7 cellular contexts compared by ENCODE assay signal in genomic region chr1:2659806-2660205, GRCh38. TPM values are rescaled to one million over a fixed set of nuclear protein-coding genes. Genes with fewer than 3 reads are reported as not detected.
DNase-seq lines count a peak whose midpoint lies in the region; ATAC-seq and TF ChIP-seq lines count a peak whose summit lies in the region.
"Not testable (repeated sequence)": the region's sequence is repeated elsewhere in the genome, so short reads cannot be mapped to it uniquely, and the experiment has no call there.

No MANE protein-coding gene starts in this region.

- DNase-seq in activated CD4-positive, alpha-beta T cell treated with anti-CD3 and anti-CD28 coated beads for 48 hours: peak; percentile 1
- peak; percentile 14 for DNase-seq in activated T-cell treated with anti-CD3 and anti-CD28 coated beads, Interleukin-2, amount 50 U/mL, for 24 hours
- DNase-seq in chondrocyte (ENCODE audit: low spot score) (peak; percentile 100), left ventricle myocardium superior (peak; percentile 45), mesenteric fat pad (ENCODE audit: low spot score) (peak; percentile 97), sciatic nerve (ENCODE audit: low spot score) (peak; percentile 62), upper lobe of right lung (peak; percentile 79)

- H3K4me3 Mint-ChIP-seq in activated T-cell treated with anti-CD3 and anti-CD28 coated beads, Interleukin-2, amount 50 U/mL, for 24 hours; chondrocyte (ENCODE audit: unreplicated experiment): not testable (repeated sequence)

- not testable (repeated sequence) for H3K27ac ChIP-seq in upper lobe of right lung

- not testable (repeated sequence) for ATAC-seq in left ventricle myocardium superior, sciatic nerve, upper lobe of right lung

- H3K4me1 ChIP-seq in upper lobe of right lung: not testable (repeated sequence)

- not testable (repeated sequence) for TF ChIP-seq CTCF in chondrocyte (IDR thresholded peaks at IDR 0.05); upper lobe of right lung (IDR thresholded peaks at IDR 0.05)

- H3K27me3 Mint-ChIP-seq in activated T-cell treated with anti-CD3 and anti-CD28 coated beads, Interleukin-2, amount 50 U/mL, for 24 hours: peaks cover 11% of the 10 kb centered on the region
- H3K27me3 Mint-ChIP-seq in chondrocyte (ENCODE audit: low read depth): not testable (repeated sequence)

- not testable (repeated sequence) for H3K9me3 Mint-ChIP-seq in activated T-cell treated with anti-CD3 and anti-CD28 coated beads, Interleukin-2, amount 50 U/mL, for 24 hours; chondrocyte (ENCODE audit: low read depth)

- H3K36me3 Mint-ChIP-seq in activated T-cell treated with anti-CD3 and anti-CD28 coated beads, Interleukin-2, amount 50 U/mL, for 24 hours (ENCODE audit: low read depth); chondrocyte (ENCODE audit: low read depth): not testable (repeated sequence)

- H3K4me3 ChIP-seq in upper lobe of right lung: not testable (repeated sequence)

- H3K27ac Mint-ChIP-seq in activated T-cell treated with anti-CD3 and anti-CD28 coated beads, Interleukin-2, amount 50 U/mL, for 24 hours; chondrocyte (ENCODE audit: unreplicated experiment): not testable (repeated sequence)

- H3K4me1 Mint-ChIP-seq in activated T-cell treated with anti-CD3 and anti-CD28 coated beads, Interleukin-2, amount 50 U/mL, for 24 hours (ENCODE audit: low read depth); chondrocyte (ENCODE audit: low read depth): not testable (repeated sequence)

- not testable (repeated sequence) for H3K9me3 ChIP-seq in upper lobe of right lung

- not testable (repeated sequence) for H3K36me3 ChIP-seq in upper lobe of right lung

- not testable (repeated sequence) for H3K27me3 ChIP-seq in upper lobe of right lung

- intact Hi-C loops in left ventricle myocardium superior (cut with micrococcal nuclease); sciatic nerve (cut with DNase I); upper lobe of right lung (cut with DNase I): not testable (repeated sequence)

RNA-seq across cellular contexts. Expression of gene MMEL1, which starts 27.0 kb away (rescaled TPM):
- 0.62 to 0.92 TPM in 2 of 3 replicates, not detected in the other for total RNA-seq in chondrocyte
- total RNA-seq in left ventricle myocardium superior: not detected
- total RNA-seq in mesenteric fat pad: 3.2 TPM
- total RNA-seq in sciatic nerve: 1.7 TPM
- total RNA-seq in upper lobe of right lung: 3.2 TPM

Comparison
In these comparisons a context has a peak if more than half of its experiments do, and no peak if none do; other contexts are left out.
1. DNase-seq: peak in every context shown above with its lines; median percentile 100 in chondrocyte; 97 in mesenteric fat pad; 79 in upper lobe of right lung; 62 in sciatic nerve; 45 in left ventricle myocardium superior; 14 in activated T-cell treated with anti-CD3 and anti-CD28 coated beads, Interleukin-2, amount 50 U/mL, for 24 hours; 1 in activated CD4-positive, alpha-beta T cell treated with anti-CD3 and anti-CD28 coated beads for 48 hours.